ENCODE assay signal across 17 cellular contexts in genomic region chrX:2514131-2514530, GRCh38.
"Had no signal": no experiment of that assay in that cellular context is flagged by ENCODE, and none has a peak within 500 bp of the region (broad histone marks: within the 10 kb centered on the region; RNA-seq: fewer than 3 reads in every experiment).

No MANE protein-coding gene starts in this region.

- H3K27me3 ChIP-seq: adrenal gland, neural progenitor cell, pancreas, sigmoid colon, tibial nerve, uterus had no signal

- DNase-seq: activated CD4-positive, alpha-beta memory T cell treated with anti-CD3 and anti-CD28 coated beads for 36 hours; activated CD4-positive, alpha-beta T cell treated with anti-CD3 and anti-CD28 coated beads for 36 hours; activated effector memory CD4-positive, alpha-beta T cell treated with anti-CD3 and anti-CD28 coated beads, Interleukin-2, amount 50 U/mL, for 16 hours; activated T-cell treated with anti-CD3 and anti-CD28 coated beads, Interleukin-2, amount 50 U/mL, for 24 hours; adrenal gland; dorsolateral prefrontal cortex; endodermal cell; left colon; pancreas; sigmoid colon; stimulated activated CD4-positive, alpha-beta T cell treated with anti-CD3 and anti-CD28 coated beads, Interleukin-1b, Interleukin-23, amount 100 ng/mL, for 48 hours; uterus; WERI-Rb-1 had no signal

- H3K4me1 ChIP-seq: adrenal gland, pancreas, sigmoid colon, tibial nerve, uterus had no signal

- H3K9me3 ChIP-seq: adrenal gland, pancreas, sigmoid colon, tibial nerve, uterus had no signal

- H3K9ac ChIP-seq: neural progenitor cell had no signal

- H2AFZ ChIP-seq: neural progenitor cell had no signal

- H3K27me3 Mint-ChIP-seq: activated naive CD4-positive, alpha-beta T cell treated with anti-CD3 and anti-CD28 coated beads, Interleukin-2, amount 50 U/mL, for 24 hours had no signal

- H3K4me1 Mint-ChIP-seq: activated naive CD4-positive, alpha-beta T cell treated with anti-CD3 and anti-CD28 coated beads, Interleukin-2, amount 50 U/mL, for 24 hours had no signal

- ATAC-seq: activated CD4-positive, alpha-beta T cell treated with anti-CD3 and anti-CD28 coated beads for 36 hours; left colon; pancreas had no signal

- H3K27ac Mint-ChIP-seq: activated CD4-positive, alpha-beta memory T cell treated with anti-CD3 and anti-CD28 coated beads for 36 hours; activated CD4-positive, alpha-beta T cell treated with anti-CD3 and anti-CD28 coated beads for 36 hours; activated naive CD4-positive, alpha-beta T cell treated with anti-CD3 and anti-CD28 coated beads, Interleukin-2, amount 50 U/mL, for 24 hours; activated T-cell treated with anti-CD3 and anti-CD28 coated beads, Interleukin-2, amount 50 U/mL, for 24 hours had no signal

- H3K4me2 ChIP-seq: neural progenitor cell had no signal

- H3K36me3 Mint-ChIP-seq: activated CD4-positive, alpha-beta memory T cell treated with anti-CD3 and anti-CD28 coated beads for 36 hours; activated naive CD4-positive, alpha-beta T cell treated with anti-CD3 and anti-CD28 coated beads, Interleukin-2, amount 50 U/mL, for 24 hours had no signal

- H3K4me3 Mint-ChIP-seq: activated CD4-positive, alpha-beta memory T cell treated with anti-CD3 and anti-CD28 coated beads for 36 hours; activated CD4-positive, alpha-beta T cell treated with anti-CD3 and anti-CD28 coated beads for 36 hours; activated naive CD4-positive, alpha-beta T cell treated with anti-CD3 and anti-CD28 coated beads, Interleukin-2, amount 50 U/mL, for 24 hours; activated T-cell treated with anti-CD3 and anti-CD28 coated beads, Interleukin-2, amount 50 U/mL, for 24 hours; endodermal cell; neural progenitor cell had no signal

- H3K27ac ChIP-seq: adrenal gland, dorsolateral prefrontal cortex, neural progenitor cell, pancreas, sigmoid colon, tibial nerve, uterus, WERI-Rb-1 had no signal

- H3K9me3 Mint-ChIP-seq: activated CD4-positive, alpha-beta memory T cell treated with anti-CD3 and anti-CD28 coated beads for 36 hours; activated naive CD4-positive, alpha-beta T cell treated with anti-CD3 and anti-CD28 coated beads, Interleukin-2, amount 50 U/mL, for 24 hours; activated T-cell treated with anti-CD3 and anti-CD28 coated beads, Interleukin-2, amount 50 U/mL, for 24 hours had no signal

- H3K36me3 ChIP-seq: adrenal gland, neural progenitor cell, pancreas, sigmoid colon, tibial nerve, uterus, WERI-Rb-1 had no signal

- H3K4me3 ChIP-seq: adrenal gland, dorsolateral prefrontal cortex, lung, neural progenitor cell, pancreas, sigmoid colon, tibial nerve, uterus had no signal
